Comparison of ENCODE assay signal across 21 cellular contexts in the genomic region with DNA sequence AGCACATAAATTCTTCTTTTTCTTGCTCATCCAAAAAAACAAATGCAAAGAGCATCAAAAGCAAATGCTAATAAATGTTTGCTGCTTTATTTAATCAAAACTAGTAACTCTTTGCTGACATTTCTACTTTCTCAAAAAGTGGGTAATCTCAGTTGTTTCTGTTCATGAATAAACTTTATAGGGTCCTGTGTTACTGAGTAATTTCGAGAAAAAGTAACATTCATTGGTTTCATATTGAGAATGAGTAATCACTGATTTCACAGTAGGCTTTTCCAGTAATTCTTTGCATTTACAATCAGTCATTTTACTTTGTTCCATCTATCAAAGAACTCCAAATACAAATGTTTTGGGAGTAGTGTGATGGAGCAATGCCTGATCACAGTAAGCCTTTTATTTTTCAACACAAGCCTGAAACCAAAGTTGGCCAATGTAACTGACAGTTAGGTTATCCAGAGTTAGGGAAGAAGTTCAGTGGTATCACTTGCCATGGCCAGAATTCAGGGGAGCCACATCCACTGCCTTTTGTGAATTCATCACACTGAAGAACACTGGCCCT.
DNase-seq lines count a peak whose midpoint lies in the region; ATAC-seq and TF ChIP-seq lines count a peak whose summit lies in the region.
"Had no signal": no experiment of that assay in that cellular context is flagged by ENCODE, and none has a peak within 500 bp of the region (broad histone marks: within the 10 kb centered on the region; RNA-seq: fewer than 3 reads in every experiment).

No MANE protein-coding gene starts in this region.

- H3K27me3 Mint-ChIP-seq in activated naive CD4-positive, alpha-beta T cell treated with anti-CD3 and anti-CD28 coated beads, Interleukin-2, amount 50 U/mL, for 24 hours: no peaks in the 10 kb centered on the region
- H3K27me3 Mint-ChIP-seq in stimulated activated naive CD8-positive, alpha-beta T cell treated with anti-CD3 and anti-CD28 coated beads, Interleukin-15, amount 100 ng/mL, for 72 hours: no peaks in the 10 kb centered on the region

- H3K4me1 Mint-ChIP-seq in activated naive CD4-positive, alpha-beta T cell treated with anti-CD3 and anti-CD28 coated beads, Interleukin-2, amount 50 U/mL, for 24 hours: peaks cover 4% of the 10 kb centered on the region
- H3K4me1 Mint-ChIP-seq in stimulated activated naive CD8-positive, alpha-beta T cell treated with anti-CD3 and anti-CD28 coated beads, Interleukin-15, amount 100 ng/mL, for 72 hours: peaks cover 12% of the 10 kb centered on the region

- intact Hi-C loops in uterus (cut with DNase I; ENCODE audit: low total_unique reads): no loop called here

- H3K4me3 ChIP-seq in uterus: no peak overlapping the region
- H3K4me3 ChIP-seq: BLaER1 treated with 17β-estradiol and CSF1 and Interleukin-3, amounts not matched to agents 10 nM and 100 nM; GM23248; MG63; SJSA1 had no signal

- H3K36me3 ChIP-seq in uterus: no peaks in the 10 kb centered on the region
- H3K36me3 ChIP-seq: BLaER1 treated with 17β-estradiol and CSF1 and Interleukin-3, amounts not matched to agents 10 nM and 100 nM; MG63; SJSA1 had no signal

- ATAC-seq in GM21529 (IDR thresholded peaks at IDR 0.05; ENCODE audit: unreplicated experiment): peak; percentile 48
- peak; percentile 78 for ATAC-seq in stimulated activated naive CD8-positive, alpha-beta T cell treated with anti-CD3 and anti-CD28 coated beads, Interleukin-15, amount 100 ng/mL, for 72 hours
- ATAC-seq: HCT116 had no signal

- no peak for TF ChIP-seq CTCF in uterus (IDR thresholded peaks at IDR 0.05)

- H3K27ac Mint-ChIP-seq in activated naive CD4-positive, alpha-beta T cell treated with anti-CD3 and anti-CD28 coated beads, Interleukin-2, amount 50 U/mL, for 24 hours: peak overlapping the region; percentile 55
- H3K27ac Mint-ChIP-seq in stimulated activated naive CD8-positive, alpha-beta T cell treated with anti-CD3 and anti-CD28 coated beads, Interleukin-15, amount 100 ng/mL, for 72 hours: peak overlapping the region; percentile 84 to 89

- H3K27ac ChIP-seq in uterus: no peak overlapping the region
- H3K27ac ChIP-seq: BLaER1 treated with 17β-estradiol and CSF1 and Interleukin-3, amounts not matched to agents 10 nM and 100 nM; GM23248; KMS-11; RWPE1; SJSA1 had no signal

- no peak for DNase-seq in activated naive CD4-positive, alpha-beta T cell treated with Interleukin-2 at 50 U/mL for 16 hours
- peak; percentile 46 for DNase-seq in SK-MEL-5 (ENCODE audit: low read depth, low spot score)
- DNase-seq in stimulated activated naive CD8-positive, alpha-beta T cell treated with anti-CD3 and anti-CD28 coated beads, Interleukin-15, amount 100 ng/mL, for 72 hours: no peak
- no peak for DNase-seq in ACHN
- no peak for DNase-seq in uterus
- DNase-seq: DMS 273 treated with DMSO at 0.1 percent for 48 hours; GM23248; MG63; NCI-H1092 treated with DMSO at 0.1 percent for 48 hours; NCI-H1694; NCI-H2107; NCI-H226; NCI-H526 treated with DMSO at 0.1 percent for 48 hours; NK-92 treated with Interleukin-12 subunit alpha and Interleukin-12 subunit beta, amount 100 ng/mL, for 24 hours had no signal

- no peaks in the 10 kb centered on the region for H3K27me3 ChIP-seq in uterus
- H3K27me3 ChIP-seq: BLaER1 treated with 17β-estradiol and CSF1 and Interleukin-3, amounts not matched to agents 10 nM and 100 nM; MG63; SJSA1 had no signal

- no peak for TF ChIP-seq POLR2A in uterus (IDR thresholded peaks at IDR 0.05)

- no peaks in the 10 kb centered on the region for H3K4me1 ChIP-seq in uterus
- H3K4me1 ChIP-seq: BLaER1 treated with 17β-estradiol and CSF1 and Interleukin-3, amounts not matched to agents 10 nM and 100 nM; SJSA1 had no signal

- H3K9me3 ChIP-seq in uterus: no peaks in the 10 kb centered on the region
- H3K9me3 ChIP-seq: BLaER1 treated with 17β-estradiol and CSF1 and Interleukin-3, amounts not matched to agents 10 nM and 100 nM; MG63; SJSA1 had no signal

- in situ Hi-C loops in SK-MEL-5 (cut with HindIII; ENCODE audit: low pct_unique_long_range_greater_than_20kb, low sequenced_read_pairs): no loop called here
- in situ Hi-C loops in ACHN (cut with HindIII; ENCODE audit: low pct_ligation_motif_present, low pct_unique_long_range_greater_than_20kb, low sequenced_read_pairs): no loop called here

- no peak overlapping the region for H3K4me3 Mint-ChIP-seq in activated naive CD4-positive, alpha-beta T cell treated with anti-CD3 and anti-CD28 coated beads, Interleukin-2, amount 50 U/mL, for 24 hours
- peak overlapping the region in 1 of 2 donors; percentile 42 for H3K4me3 Mint-ChIP-seq in stimulated activated naive CD8-positive, alpha-beta T cell treated with anti-CD3 and anti-CD28 coated beads, Interleukin-15, amount 100 ng/mL, for 72 hours

- H3K9me3 Mint-ChIP-seq in activated naive CD4-positive, alpha-beta T cell treated with anti-CD3 and anti-CD28 coated beads, Interleukin-2, amount 50 U/mL, for 24 hours: no peaks in the 10 kb centered on the region
- no peaks in the 10 kb centered on the region for H3K9me3 Mint-ChIP-seq in stimulated activated naive CD8-positive, alpha-beta T cell treated with anti-CD3 and anti-CD28 coated beads, Interleukin-15, amount 100 ng/mL, for 72 hours

- peaks cover 5% of the 10 kb centered on the region for H3K36me3 Mint-ChIP-seq in activated naive CD4-positive, alpha-beta T cell treated with anti-CD3 and anti-CD28 coated beads, Interleukin-2, amount 50 U/mL, for 24 hours
